ENCODE assay signal across 12 cellular contexts in genomic region chr10:73953665-73954064, GRCh38. TPM values are rescaled to one million over a fixed set of nuclear protein-coding genes. Genes with fewer than 3 reads are reported as not detected.
DNase-seq lines count a peak whose midpoint lies in the region; ATAC-seq and TF ChIP-seq lines count a peak whose summit lies in the region.
"Had no signal": no experiment of that assay in that cellular context is flagged by ENCODE, and none has a peak within 500 bp of the region (broad histone marks: within the 10 kb centered on the region; RNA-seq: fewer than 3 reads in every experiment).

No MANE protein-coding gene starts in this region.

- H3K79me2 ChIP-seq in GM23248 (ENCODE audit: insufficient read depth): no peaks in the 10 kb centered on the region

- no peaks in the 10 kb centered on the region for H3K27me3 ChIP-seq in GM23248 (replicated peaks; ENCODE audit: insufficient read depth)
- H3K27me3 ChIP-seq: spleen had no signal

- H3K36me3 ChIP-seq in GM23248 (ENCODE audit: low read depth): no peaks in the 10 kb centered on the region
- H3K36me3 ChIP-seq: spleen had no signal

- H3K4me1 ChIP-seq in GM23248 (ENCODE audit: insufficient read depth): peaks cover 12% of the 10 kb centered on the region

- no peak overlapping the region for H3K4me2 ChIP-seq in GM23248 (ENCODE audit: unreplicated experiment)

- peak; percentile 43 for DNase-seq in A172 (ENCODE audit: low spot score)
- peak; percentile 39 for DNase-seq in GM23248
- DNase-seq in SKM-1 (lab: John Stamatoyannopoulos, UW; ENCODE audit: unreplicated experiment): peak; percentile 85
- peak; percentile 84 for DNase-seq in fibroblast of peridontal ligament (ENCODE audit: extremely low read depth)
- DNase-seq in GM13977 (ENCODE audit: low spot score): no peak
- DNase-seq in substantia nigra (lab: John Stamatoyannopoulos, UW): no peak
- no peak for DNase-seq in anterior cingulate cortex (lab: John Stamatoyannopoulos, UW)
- DNase-seq: activated gamma-delta T cell treated with Interleukin-2 at 50 U/mL for 16 hours, NCI-H2029 treated with DMSO at 0.1 percent for 48 hours, spleen, T-cell had no signal

- no peak for TF ChIP-seq CTCF in GM13977 (IDR thresholded peaks at IDR 0.05; ENCODE audit: extremely low read depth, insufficient read depth, missing control alignments)

- 94% methylated on average over 1 of the region's 1 CpG for WGBS in GM23248 (ENCODE audit: low coverage in 1 of 2, low lambda C conversion rate in 2 of 2, missing lambda C conversion rate in 2 of 2), 2 experiments

- no peak overlapping the region for H3K9ac ChIP-seq in GM23248

- no peak for ATAC-seq in GM21360 (IDR thresholded peaks at IDR 0.05; ENCODE audit: unreplicated experiment)
- ATAC-seq: T-cell had no signal

- no peak overlapping the region for H2AFZ ChIP-seq in GM23248

- H4K20me1 ChIP-seq in GM23248 (ENCODE audit: insufficient read depth): no peaks in the 10 kb centered on the region

- in situ Hi-C loops in GM23248 (cut with MboI): no loop called here
- in situ Hi-C loops in GM13977 (cut with MboI; ENCODE audit: low pct_unique_long_range_greater_than_20kb, low sequenced_read_pairs, unreplicated experiment): no loop called here

- no peak overlapping the region for H3K4me3 ChIP-seq in GM23248
- H3K4me3 ChIP-seq: spleen had no signal

- no peaks in the 10 kb centered on the region for H3F3A ChIP-seq in GM23248 (ENCODE audit: insufficient read depth)

- no peak overlapping the region for H3K27ac ChIP-seq in GM23248
- H3K27ac ChIP-seq in substantia nigra (ENCODE audit: low read depth, low read length, poor library complexity, severe bottlenecking): no peak overlapping the region
- H3K27ac ChIP-seq: spleen had no signal

- no peaks in the 10 kb centered on the region for H3K9me3 ChIP-seq in GM23248 (ENCODE audit: low read depth)
- H3K9me3 ChIP-seq: spleen had no signal

- no peaks in the 10 kb centered on the region for H3K9me2 ChIP-seq in GM23248 (ENCODE audit: insufficient read depth)

RNA-seq across cellular contexts. Expression of gene PLAU, which starts 42.7 kb away (rescaled TPM):
- total RNA-seq in A172 (2014; rRNA removed; shearing (Covaris generic)): 6.7 and 8.9 TPM in 2 replicates
- total RNA-seq in GM23248 (2014; rRNA removed; shearing (Covaris generic)): 13.3 and 13.8 TPM in 2 replicates
- 26.0 and 26.1 TPM in 2 replicates for polyA plus RNA-seq in GM23248 (2016; fragmentation: Nextera tagmentation; extraction: Ambion mirVana)

RNA-seq across cellular contexts. Expression of gene VCL, which starts 44.3 kb away (rescaled TPM):
- 142 and 146 TPM in 2 replicates for total RNA-seq in A172 (2014; rRNA removed; shearing (Covaris generic))
- total RNA-seq in GM23248 (2014; rRNA removed; shearing (Covaris generic)): 235 and 265 TPM in 2 replicates
- 177 and 180 TPM in 2 replicates for polyA plus RNA-seq in GM23248 (2016; fragmentation: Nextera tagmentation; extraction: Ambion mirVana)

Comparison
In these comparisons a context has a peak if more than half of its experiments do, and no peak if none do; other contexts are left out.
1. DNase-seq: peak in A172 (single experiment), GM23248 (single experiment), SKM-1 (single experiment) and fibroblast of peridontal ligament (single experiment); none in GM13977 (single experiment), substantia nigra (0 of 49) and anterior cingulate cortex (0 of 58).